Comparison of ENCODE assay signal across 16 cellular contexts in genomic region chr4:15162046-15162445, GRCh38.
"Had no signal": no experiment of that assay in that cellular context is flagged by ENCODE, and none has a peak within 500 bp of the region (broad histone marks: within the 10 kb centered on the region; RNA-seq: fewer than 3 reads in every experiment).

No MANE protein-coding gene starts in this region.

- H3K27ac ChIP-seq: epithelial cell of prostate, neutrophil, tibial artery, vagina had no signal

- H3K9me3 ChIP-seq: neutrophil, tibial artery, vagina had no signal

- ATAC-seq: naive thymus-derived CD8-positive, alpha-beta T cell had no signal

- H3K27me3 ChIP-seq: neutrophil, tibial artery, vagina had no signal

- H3K36me3 ChIP-seq: neutrophil, tibial artery, vagina had no signal

- H3K4me3 ChIP-seq: tibial artery, vagina had no signal

- DNase-seq: activated CD4-positive, alpha-beta T cell treated with anti-CD3 and anti-CD28 coated beads, Interleukin-2, amount 50 U/mL, for 4 hours; activated CD4-positive, CD25-positive, alpha-beta regulatory T cell treated with anti-CD3 and anti-CD28 coated beads, Interleukin-2, amount 50 U/mL, for 72 hours; activated naive CD4-positive, alpha-beta T cell treated with Interleukin-2 at 50 U/mL for 16 hours; activated T-cell treated with anti-CD3 and anti-CD28 coated beads for 4 hours; anterior cingulate cortex; cerebellar nuclear complex; effector memory CD4-positive, alpha-beta T cell; islet precursor cell; posterior cingulate gyrus; stimulated activated CD4-positive, alpha-beta T cell treated with anti-CD3 and anti-CD28 coated beads, Interleukin-2, amount 100 ng/mL, for 48 hours; stimulated activated naive B cell treated with anti-CD40 and anti-IgM and Interleukin-4, amounts not matched to agents 10 μg/mL and 1 μg/mL and 100 μg/mL, for 72 hours; tibial artery had no signal
